Comparison of ENCODE assay signal across 17 cellular contexts in genomic region chr1:203426870-203427269, GRCh38. TPM values are rescaled to one million over a fixed set of nuclear protein-coding genes. Genes with fewer than 3 reads are reported as not detected.
DNase-seq lines count a peak whose midpoint lies in the region; FAIRE-seq and TF ChIP-seq lines count a peak whose summit lies in the region.
"Had no signal": no experiment of that assay in that cellular context is flagged by ENCODE, and none has a peak within 500 bp of the region (broad histone marks: within the 10 kb centered on the region; RNA-seq: fewer than 3 reads in every experiment).

No MANE protein-coding gene starts in this region.

- H3K36me3 Mint-ChIP-seq in osteocyte (ENCODE audit: unreplicated experiment), result no peaks in the 10 kb centered on the region

- H3K79me2 ChIP-seq in hepatocyte (no peaks in the 10 kb centered on the region), SK-N-SH (ENCODE audit: insufficient read depth) (no peaks in the 10 kb centered on the region)

- no peak overlapping the region for H3K4me3 Mint-ChIP-seq in osteocyte (ENCODE audit: unreplicated experiment)
- H3K4me3 Mint-ChIP-seq: GM23338 had no signal

- no peak for TF ChIP-seq EP300 in SK-N-SH (IDR thresholded peaks at IDR 0.05; ENCODE audit: borderline replicate concordance in 1 of 2, low read depth in 1 of 2, low read length in 1 of 2)

- CTCF ChIA-PET in SK-N-SH (lab: Yijun Ruan, JAX) (interaction anchor here (1.1 kb wide), 1 partner anchor 87 kb away, joined by 4 read pairs; no protein-coding TSS in a partner anchor), HEK293T (lab: Yijun Ruan, JAX) (no interaction called here)

- TF ChIP-seq RAD21 in SK-N-SH (IDR thresholded peaks at IDR 0.05; ENCODE audit: low read length), result no peak

- TF ChIP-seq CTCF in hepatocyte (IDR thresholded peaks at IDR 0.05; ENCODE audit: poor library complexity) (no peak), osteocyte (IDR thresholded peaks at IDR 0.05) (no peak), SK-N-SH (IDR thresholded peaks at IDR 0.05) (no peak)

- H3K27ac Mint-ChIP-seq in osteocyte (ENCODE audit: unreplicated experiment), result no peak overlapping the region
- H3K27ac Mint-ChIP-seq: GM23338 had no signal

- no peak for FAIRE-seq in small intestine (lab: Jason Lieb, UNC)

- DNase-seq in DMS153 treated with DMSO at 0.1 percent for 48 hours (lab: John Stamatoyannopoulos, UW; ENCODE audit: unreplicated experiment) (peak; percentile 54), NCI-H69 (lab: John Stamatoyannopoulos, UW) (peak; percentile 54), hepatocyte (ENCODE audit: low spot score) (peak; percentile 65), small intestine (peak; percentile 97), osteocyte (ENCODE audit: extremely low spot score, unreplicated experiment) (no peak), SK-N-SH (no peak), HEK293T (ENCODE audit: extremely low spot score) (no peak)
- DNase-seq: COR-L47, DMS79, KBM-7, MV-4-11, NCI-H2029, NCI-H2171 treated with DMSO at 0.1 percent for 48 hours, NCI-H524 treated with DMSO at 0.1 percent for 48 hours, PC-9 had no signal

- 92% methylated on average over 2 of the region's 2 CpGs for WGBS in hepatocyte (ENCODE audit: low lambda C conversion rate, missing lambda C conversion rate)
- WGBS in small intestine, 3 donors, result 18 to 61% (median 31%) methylated on average over 2 of the region's 2 CpGs
- WGBS in SK-N-SH (ENCODE audit: low lambda C conversion rate), result 100% methylated on average over 1 of the region's 2 CpGs

- H3K4me2 ChIP-seq in hepatocyte (peak overlapping the region; percentile 57), SK-N-SH (no peak overlapping the region)
- H3K4me2 ChIP-seq: GM23338, PC-9 had no signal

- H3K27me3 Mint-ChIP-seq in osteocyte (ENCODE audit: unreplicated experiment), result peaks cover 81% of the 10 kb centered on the region

- H3F3A ChIP-seq in SK-N-SH (replicated peaks; ENCODE audit: insufficient read depth), result no peaks in the 10 kb centered on the region

- H3K9me2 ChIP-seq in hepatocyte (replicated peaks; ENCODE audit: insufficient read depth), result no peaks in the 10 kb centered on the region
- no peaks in the 10 kb centered on the region for H3K9me2 ChIP-seq in SK-N-SH

- H3K9me3 ChIP-seq in hepatocyte (ENCODE audit: low read depth) (no peaks in the 10 kb centered on the region), small intestine (ENCODE audit: control insufficient read depth, low read depth) (no peaks in the 10 kb centered on the region), SK-N-SH (no peaks in the 10 kb centered on the region)

- H3K4me1 ChIP-seq in hepatocyte (ENCODE audit: insufficient read depth) (peaks cover 45% of the 10 kb centered on the region), small intestine (ENCODE audit: control insufficient read depth in 2 of 2, insufficient read depth in 1 of 2, low read depth in 1 of 2, low read length in 1 of 2) (peaks cover 0 to 3% of the 10 kb centered on the region in 2 donors), SK-N-SH (ENCODE audit: control insufficient read depth in 1 of 2, insufficient read depth in 2 of 2, low read depth in 1 of 2, low read length in 1 of 2) (peaks cover 0 to 8% of the 10 kb centered on the region in 2 experiments; a peak in 2 of 4 replicates)

- H3K4me1 Mint-ChIP-seq in osteocyte (ENCODE audit: unreplicated experiment), result peaks cover 2% of the 10 kb centered on the region

- H3K27me3 ChIP-seq in hepatocyte, result no peaks in the 10 kb centered on the region
- no peaks in the 10 kb centered on the region for H3K27me3 ChIP-seq in small intestine (ENCODE audit: control insufficient read depth in 2 of 2, insufficient read depth in 2 of 2, low read length in 2 of 2)
- peaks cover 49% of the 10 kb centered on the region; the same call in 1 of the 2 replicates for H3K27me3 ChIP-seq in SK-N-SH (ENCODE audit: insufficient read depth)

- no peak overlapping the region for H3K4me3 ChIP-seq in hepatocyte
- peak overlapping the region in 1 of 2 donors; percentile 72 for H3K4me3 ChIP-seq in small intestine (ENCODE audit: low read depth in 1 of 2, low read length in 2 of 2)
- no peak overlapping the region for H3K4me3 ChIP-seq in SK-N-SH (ENCODE audit: low read depth in 2 of 2, low read length in 1 of 2)
- H3K4me3 ChIP-seq: GM23338, PC-9 had no signal

- H3K9ac ChIP-seq in SK-N-SH, result no peak overlapping the region

- H3K36me3 ChIP-seq in hepatocyte (replicated peaks; ENCODE audit: insufficient read depth, low read depth) (no peaks in the 10 kb centered on the region), small intestine (ENCODE audit: control insufficient read depth in 2 of 2, insufficient read depth in 2 of 2, low read length in 2 of 2) (peaks cover 0 to 3% of the 10 kb centered on the region in 2 donors), SK-N-SH (replicated peaks in 1 of 2; ENCODE audit: control insufficient read depth in 1 of 2, insufficient read depth in 2 of 2, low read length in 1 of 2) (no peaks in the 10 kb centered on the region)

- H3K27ac ChIP-seq in hepatocyte (peak overlapping the region; percentile 87), small intestine (ENCODE audit: low read depth in 1 of 2, low read length in 1 of 2) (peak overlapping the region; percentile 73 to 76), SK-N-SH (ENCODE audit: low read depth in 2 of 2, low read length in 1 of 2) (no peak overlapping the region)
- H3K27ac ChIP-seq: C4-2B, PC-9 had no signal

- H4K20me1 ChIP-seq in hepatocyte (ENCODE audit: insufficient read depth, poor library complexity, severe bottlenecking) (no peaks in the 10 kb centered on the region), SK-N-SH (ENCODE audit: insufficient read depth) (no peaks in the 10 kb centered on the region)

- POLR2A ChIA-PET in SK-N-SH (lab: Yijun Ruan, JAX), result no interaction called here
- POLR2A ChIA-PET in HEK293T (lab: Yijun Ruan, JAX), result no interaction called here

- H2AFZ ChIP-seq in hepatocyte (no peak overlapping the region), SK-N-SH (ENCODE audit: low read depth) (no peak overlapping the region)
- H2AFZ ChIP-seq: GM23338, PC-9 had no signal

- no peaks in the 10 kb centered on the region for H3K9me3 Mint-ChIP-seq in osteocyte (ENCODE audit: unreplicated experiment)
- H3K9me3 Mint-ChIP-seq: GM23338 had no signal

TF ChIP-seq in SK-N-SH, 30 proteins besides CTCF, POLR2A, EP300 and RAD21:
- no peak for TF ChIP-seq FOSL2 (IDR thresholded peaks at IDR 0.05; ENCODE audit: borderline replicate concordance, low read depth)

TF ChIP-seq in HEK293T, 16 proteins besides CTCF, POLR2A, EP300 and RAD21:
- TF ChIP-seq PKNOX1 (IDR thresholded peaks at IDR 0.05) (no peak), TARDBP (IDR thresholded peaks at IDR 0.05) (no peak), NFRKB (IDR thresholded peaks at IDR 0.05) (no peak), BHLHE40 (IDR thresholded peaks at IDR 0.05; ENCODE audit: borderline replicate concordance) (no peak), ELF4 (IDR thresholded peaks at IDR 0.05) (no peak), SP1 (IDR thresholded peaks at IDR 0.05) (no peak), CTBP1 (IDR thresholded peaks at IDR 0.05; ENCODE audit: borderline replicate concordance) (no peak), LEF1 (IDR thresholded peaks at IDR 0.05; ENCODE audit: borderline replicate concordance) (no peak), FOXA1 (IDR thresholded peaks at IDR 0.05) (no peak), L3MBTL2 (conservative IDR thresholded peaks at IDR 0.05) (no peak), ARNT (IDR thresholded peaks at IDR 0.05) (no peak), SUZ12 (IDR thresholded peaks at IDR 0.05) (no peak)

RNA-seq across cellular contexts. Expression of gene PRELP, which starts 48.7 kb away (rescaled TPM):
- 0.83 and 0.84 TPM in 2 replicates for total RNA-seq in hepatocyte
- polyA plus RNA-seq in hepatocyte, result 8.7 and 10.8 TPM in 2 replicates
- polyA plus RNA-seq in small intestine, result 10 to 100 TPM in 1 of 3 donors, under 1 TPM in 2; 0.22 to 27.0 (median 0.54) TPM
- total RNA-seq in osteocyte, result 0.94 and 1.0 TPM in 2 replicates
- polyA plus RNA-seq in SK-N-SH (2012; rRNA removed), result 0.26 and 0.48 TPM in 2 replicates
- 0.27 and 0.37 TPM in 2 replicates for polyA plus RNA-seq in SK-N-SH (2012; cell fraction: cytosol; rRNA removed)
- 0.31 and 0.38 TPM in 2 replicates for polyA plus RNA-seq in SK-N-SH (2012; cell fraction: nucleus; rRNA removed)
- total RNA-seq: PC-9 had no signal

Comparison
In these comparisons a context has a peak if more than half of its experiments do, and no peak if none do; other contexts are left out.
1. DNase-seq: peak in DMS153 treated with DMSO at 0.1 percent for 48 hours (single experiment), NCI-H69 (single experiment), hepatocyte (single experiment) and small intestine (single experiment); none in osteocyte (single experiment), SK-N-SH (single experiment) and HEK293T (single experiment).
2. H3K27ac ChIP-seq: peak in hepatocyte (single experiment) and small intestine (2 of 2); none in SK-N-SH (0 of 2).